ENCODE assay signal across 29 cellular contexts in the genomic region with DNA sequence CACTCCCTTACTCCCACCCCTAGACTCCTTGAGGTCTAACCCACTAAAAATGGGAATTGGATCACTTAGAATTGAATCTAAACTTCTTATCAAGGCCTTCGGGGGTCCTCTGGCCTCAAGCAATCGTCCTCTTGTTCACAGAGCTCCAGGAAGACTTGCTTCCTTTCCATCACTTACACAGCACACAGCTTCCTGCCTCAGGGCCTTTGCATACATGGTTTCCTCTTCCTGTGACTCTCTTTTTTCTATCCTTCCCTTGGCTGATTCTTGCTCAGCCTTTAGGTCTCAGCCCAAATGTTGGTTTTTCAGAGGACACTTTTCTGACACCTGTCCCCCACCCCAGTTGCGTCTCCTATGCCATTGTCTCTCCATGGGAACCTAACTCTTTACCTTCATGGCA.
"Had no signal": no experiment of that assay in that cellular context is flagged by ENCODE, and none has a peak within 500 bp of the region (broad histone marks: within the 10 kb centered on the region; RNA-seq: fewer than 3 reads in every experiment).

No MANE protein-coding gene starts in this region.

- H3K4me3 Mint-ChIP-seq: immature natural killer cell; mesothelial cell of epicardium; naive B cell; nephron; neural crest cell; stimulated activated naive B cell treated with anti-CD40 and anti-IgM and Interleukin-4, amounts not matched to agents 10 μg/mL and 1 μg/mL and 100 μg/mL, for 72 hours had no signal

- H3K36me3 Mint-ChIP-seq: immature natural killer cell; mesothelial cell of epicardium; stimulated activated naive B cell treated with anti-CD40 and anti-IgM and Interleukin-4, amounts not matched to agents 10 μg/mL and 1 μg/mL and 100 μg/mL, for 72 hours had no signal

- H3K9me3 ChIP-seq: pancreas, prostate gland, testis, thyroid gland, transverse colon, upper lobe of left lung had no signal

- FAIRE-seq: islet of Langerhans, pancreas had no signal

- H3K4me3 ChIP-seq: left ventricle myocardium inferior, lung, pancreas, prostate gland, skin epidermis, stomach, testis, thyroid gland, transverse colon, upper lobe of left lung had no signal

- H3K27ac Mint-ChIP-seq: immature natural killer cell; mesothelial cell of epicardium; naive B cell; nephron; stimulated activated naive B cell treated with anti-CD40 and anti-IgM and Interleukin-4, amounts not matched to agents 10 μg/mL and 1 μg/mL and 100 μg/mL, for 72 hours had no signal

- ATAC-seq: pancreas; right cardiac atrium; sciatic nerve; stimulated activated naive B cell treated with anti-CD40 and anti-IgM and Interleukin-4, amounts not matched to agents 10 μg/mL and 1 μg/mL and 100 μg/mL, for 72 hours; stimulated activated naive CD8-positive, alpha-beta T cell treated with anti-CD3 and anti-CD28 coated beads, Interleukin-15, Interleukin-2, amounts not matched to agents 100 U/mL and 50 U/mL, for 24 hours had no signal

- H3K27ac ChIP-seq: left ventricle myocardium inferior, pancreas, prostate gland, skin epidermis, stomach, testis, thyroid gland, transverse colon, upper lobe of left lung had no signal

- H3K27me3 ChIP-seq: pancreas, stomach, testis, thyroid gland, transverse colon, upper lobe of left lung had no signal

- H3K4me1 ChIP-seq: left ventricle myocardium inferior, prostate gland, stomach, testis, thyroid gland, transverse colon, upper lobe of left lung had no signal

- H3K4me1 Mint-ChIP-seq: stimulated activated naive B cell treated with anti-CD40 and anti-IgM and Interleukin-4, amounts not matched to agents 10 μg/mL and 1 μg/mL and 100 μg/mL, for 72 hours had no signal

- DNase-seq: hippocampal formation; immature natural killer cell; left ventricle myocardium inferior; mesendoderm; naive B cell; nucleus accumbens; pancreas; posterior cingulate gyrus; retina; right cardiac atrium; stimulated activated CD4-positive, alpha-beta T cell treated with anti-CD3 and anti-CD28 coated beads, Interleukin-12 subunit alpha, Interleukin-12 subunit beta, amount 100 ng/mL, for 4 hours; stimulated activated CD4-positive, alpha-beta T cell treated with anti-CD3 and anti-CD28 coated beads, Interleukin-15, amount 100 ng/mL, for 24 hours; stimulated activated CD4-positive, alpha-beta T cell treated with anti-CD3 and anti-CD28 coated beads, Interleukin-2, amount 100 ng/mL, for 24 hours; stimulated activated CD4-positive, alpha-beta T cell treated with anti-CD3 and anti-CD28 coated beads, Interleukin-4, amount 100 ng/mL, for 1 hour; stimulated activated naive B cell treated with anti-CD40 and anti-IgM and Interleukin-4, amounts not matched to agents 10 μg/mL and 1 μg/mL and 100 μg/mL, for 72 hours; stimulated activated naive CD8-positive, alpha-beta T cell treated with anti-CD3 and anti-CD28 coated beads, Interleukin-15, Interleukin-2, amounts not matched to agents 100 U/mL and 50 U/mL, for 24 hours; stomach; testis; thyroid gland; transverse colon; upper lobe of left lung had no signal

- H3K36me3 ChIP-seq: left ventricle myocardium inferior, pancreas, prostate gland, stomach, thyroid gland, transverse colon, upper lobe of left lung had no signal

- H3K9me3 Mint-ChIP-seq: immature natural killer cell, neural crest cell had no signal
